1 cellular context compared by ENCODE assay signal in the genomic region with DNA sequence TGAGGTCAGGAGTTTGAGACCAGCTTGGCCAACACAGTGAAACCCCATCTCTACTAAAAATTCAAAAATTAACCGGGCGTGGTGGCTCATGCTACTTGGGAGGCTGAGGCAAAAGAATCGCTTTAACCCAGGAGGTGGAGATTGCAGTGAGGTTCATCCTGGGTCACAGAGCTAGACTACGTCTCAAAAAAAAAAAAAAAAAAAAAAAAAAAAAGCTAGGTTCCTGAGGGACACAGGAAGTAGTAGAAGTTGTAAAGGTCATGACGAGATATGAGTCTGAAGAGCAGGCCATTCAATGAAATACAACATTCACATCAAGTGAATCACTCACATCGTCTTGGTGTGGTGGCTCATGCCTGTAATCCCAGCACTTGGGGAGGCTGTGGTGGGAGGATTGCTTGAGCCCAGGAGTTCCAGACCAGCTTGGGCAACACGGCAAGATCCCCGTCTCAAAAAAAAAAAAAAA.
TF ChIP-seq lines count a peak whose summit lies in the region.
"Not testable (repeated sequence)": the region's sequence is repeated elsewhere in the genome, so short reads cannot be mapped to it uniquely, and the experiment has no call there.

No MANE protein-coding gene starts in this region.

TF ChIP-seq in HepG2, 621 proteins besides CTCF, POLR2A, EP300 and RAD21:
- TF ChIP-seq GABPA (IDR thresholded peaks at IDR 0.05; ENCODE audit: low read depth, low read length): not testable (repeated sequence)
- peak; percentile 83 for TF ChIP-seq GABPA (CRISPR knock-in tag; IDR thresholded peaks at IDR 0.05; ENCODE audit: low read depth)
- TF ChIP-seq ZBTB21 (CRISPR knock-in tag; IDR thresholded peaks at IDR 0.05): 0 out of 2 replicates have a peak, but pooled peaks have one; percentile 45
- peak; percentile 77 for TF ChIP-seq FOSL2 (CRISPR knock-in tag; IDR thresholded peaks at IDR 0.05)
- TF ChIP-seq PHF8 (CRISPR knock-in tag; IDR thresholded peaks at IDR 0.05): 0 out of 2 replicates have a peak, but pooled peaks have one; percentile 14
- peak; percentile 51; the same call in 1 of the 2 replicates for TF ChIP-seq CREB1 (IDR thresholded peaks at IDR 0.05)
- TF ChIP-seq CREB1 (CRISPR knock-in tag; IDR thresholded peaks at IDR 0.05): peak; percentile 62
- peak; percentile 84; the same call in 1 of the 2 replicates for TF ChIP-seq ZNF362 (CRISPR knock-in tag; IDR thresholded peaks at IDR 0.05; ENCODE audit: borderline replicate concordance)
- TF ChIP-seq, protein P1, sequence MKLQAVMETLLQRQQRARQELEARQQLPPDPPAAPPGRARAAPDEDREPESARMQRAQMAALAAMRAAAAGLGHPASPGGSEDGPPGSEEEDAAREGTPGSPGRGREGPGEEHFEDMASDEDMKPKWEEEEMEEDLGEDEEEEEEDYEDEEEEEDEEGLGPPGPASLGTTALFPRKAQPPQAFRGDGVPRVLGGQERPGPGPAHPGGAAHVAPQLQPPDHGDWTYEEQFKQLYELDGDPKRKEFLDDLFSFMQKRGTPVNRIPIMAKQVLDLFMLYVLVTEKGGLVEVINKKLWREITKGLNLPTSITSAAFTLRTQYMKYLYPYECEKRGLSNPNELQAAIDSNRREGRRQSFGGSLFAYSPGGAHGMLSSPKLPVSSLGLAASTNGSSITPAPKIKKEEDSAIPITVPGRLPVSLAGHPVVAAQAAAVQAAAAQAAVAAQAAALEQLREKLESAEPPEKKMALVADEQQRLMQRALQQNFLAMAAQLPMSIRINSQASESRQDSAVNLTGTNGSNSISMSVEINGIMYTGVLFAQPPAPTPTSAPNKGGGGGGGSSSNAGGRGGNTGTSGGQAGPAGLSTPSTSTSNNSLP (IDR thresholded peaks at IDR 0.05; ENCODE audit: low read depth, low read length): peak; percentile 45; the same call in 1 of the 2 replicates
- peak; percentile 75; the same call in 1 of the 2 replicates for TF ChIP-seq THRA (CRISPR knock-in tag; IDR thresholded peaks at IDR 0.05; ENCODE audit: borderline replicate concordance)
